1 cellular context compared by ENCODE assay signal in genomic region chr3:50078091-50078490, GRCh38.
A peak's percentile ranks its signal among the peaks of the same experiment; 100 is the strongest.
TF ChIP-seq lines count a peak whose summit lies in the region.

No MANE protein-coding gene starts in this region.

TF ChIP-seq in K562, 482 proteins besides CTCF, POLR2A, EP300 and RAD21:
- TF ChIP-seq, protein P1, sequence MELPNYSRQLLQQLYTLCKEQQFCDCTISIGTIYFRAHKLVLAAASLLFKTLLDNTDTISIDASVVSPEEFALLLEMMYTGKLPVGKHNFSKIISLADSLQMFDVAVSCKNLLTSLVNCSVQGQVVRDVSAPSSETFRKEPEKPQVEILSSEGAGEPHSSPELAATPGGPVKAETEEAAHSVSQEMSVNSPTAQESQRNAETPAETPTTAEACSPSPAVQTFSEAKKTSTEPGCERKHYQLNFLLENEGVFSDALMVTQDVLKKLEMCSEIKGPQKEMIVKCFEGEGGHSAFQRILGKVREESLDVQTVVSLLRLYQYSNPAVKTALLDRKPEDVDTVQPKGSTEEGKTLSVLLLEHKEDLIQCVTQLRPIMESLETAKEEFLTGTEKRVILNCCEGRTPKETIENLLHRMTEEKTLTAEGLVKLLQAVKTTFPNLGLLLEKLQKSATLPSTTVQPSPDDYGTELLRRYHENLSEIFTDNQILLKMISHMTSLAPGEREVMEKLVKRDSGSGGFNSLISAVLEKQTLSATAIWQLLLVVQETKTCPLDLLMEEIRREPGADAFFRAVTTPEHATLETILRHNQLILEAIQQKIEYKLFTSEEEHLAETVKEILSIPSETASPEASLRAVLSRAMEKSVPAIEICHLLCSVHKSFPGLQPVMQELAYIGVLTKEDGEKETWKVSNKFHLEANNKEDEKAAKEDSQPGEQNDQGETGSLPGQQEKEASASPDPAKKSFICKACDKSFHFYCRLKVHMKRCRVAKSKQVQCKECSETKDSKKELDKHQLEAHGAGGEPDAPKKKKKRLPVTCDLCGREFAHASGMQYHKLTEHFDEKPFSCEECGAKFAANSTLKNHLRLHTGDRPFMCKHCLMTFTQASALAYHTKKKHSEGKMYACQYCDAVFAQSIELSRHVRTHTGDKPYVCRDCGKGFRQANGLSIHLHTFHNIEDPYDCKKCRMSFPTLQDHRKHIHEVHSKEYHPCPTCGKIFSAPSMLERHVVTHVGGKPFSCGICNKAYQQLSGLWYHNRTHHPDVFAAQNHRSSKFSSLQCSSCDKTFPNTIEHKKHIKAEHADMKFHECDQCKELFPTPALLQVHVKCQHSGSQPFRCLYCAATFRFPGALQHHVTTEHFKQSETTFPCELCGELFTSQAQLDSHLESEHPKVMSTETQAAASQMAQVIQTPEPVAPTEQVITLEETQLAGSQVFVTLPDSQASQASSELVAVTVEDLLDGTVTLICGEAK (IDR thresholded peaks at IDR 0.05): peak; percentile 95
- TF ChIP-seq, protein P1 (CRISPR knock-in tag; IDR thresholded peaks at IDR 0.05): peak; percentile 81
- no peak for TF ChIP-seq ZNF77 (CRISPR knock-in tag; IDR thresholded peaks at IDR 0.05)
